1 cellular context compared by ENCODE assay signal in genomic region chr6:1524040-1524480, GRCh38.
TF ChIP-seq lines count a peak whose summit lies in the region.

No MANE protein-coding gene starts in this region.

TF ChIP-seq in K562, 482 proteins besides CTCF, POLR2A, EP300 and RAD21 (continued from another document and continues in another):
- peak in 1 of 2 experiments; percentile 84; a peak in 2 of 3 replicates for TF ChIP-seq CBX3 (IDR thresholded peaks at IDR 0.05; ENCODE audit: borderline replicate concordance in 1 of 2, low read length in 2 of 2)
- TF ChIP-seq REST (CRISPR knock-in tag; IDR thresholded peaks at IDR 0.05; ENCODE audit: low read depth), result no peak
- 0 out of 2 replicates have a peak, but pooled peaks have one; percentile 33 for TF ChIP-seq ATF6 (CRISPR knock-in tag; IDR thresholded peaks at IDR 0.05)
- no peak for TF ChIP-seq NCOA1 (IDR thresholded peaks at IDR 0.05; ENCODE audit: low read depth)
- TF ChIP-seq, protein P1, sequence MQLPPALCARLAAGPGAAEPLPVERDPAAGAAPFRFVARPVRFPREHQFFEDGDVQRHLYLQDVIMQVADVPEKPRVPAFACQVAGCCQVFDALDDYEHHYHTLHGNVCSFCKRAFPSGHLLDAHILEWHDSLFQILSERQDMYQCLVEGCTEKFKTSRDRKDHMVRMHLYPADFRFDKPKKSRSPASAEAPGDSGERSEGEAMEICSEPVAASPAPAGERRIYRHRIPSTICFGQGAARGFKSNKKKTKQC (CRISPR knock-in tag; IDR thresholded peaks at IDR 0.05), result peak; percentile 88; the same call in 1 of the 2 replicates
- TF ChIP-seq ZBTB40 (IDR thresholded peaks at IDR 0.05), result no peak
- TF ChIP-seq ZBTB40 (CRISPR knock-in tag; IDR thresholded peaks at IDR 0.05), result no peak
- peak; percentile 73; the same call in 1 of the 2 replicates for TF ChIP-seq FOXP1 (CRISPR knock-in tag; IDR thresholded peaks at IDR 0.05)
- TF ChIP-seq RBM25 (IDR thresholded peaks at IDR 0.05; ENCODE audit: low read depth, low read length, severe bottlenecking), result peak; percentile 41
- TF ChIP-seq, protein P2, sequence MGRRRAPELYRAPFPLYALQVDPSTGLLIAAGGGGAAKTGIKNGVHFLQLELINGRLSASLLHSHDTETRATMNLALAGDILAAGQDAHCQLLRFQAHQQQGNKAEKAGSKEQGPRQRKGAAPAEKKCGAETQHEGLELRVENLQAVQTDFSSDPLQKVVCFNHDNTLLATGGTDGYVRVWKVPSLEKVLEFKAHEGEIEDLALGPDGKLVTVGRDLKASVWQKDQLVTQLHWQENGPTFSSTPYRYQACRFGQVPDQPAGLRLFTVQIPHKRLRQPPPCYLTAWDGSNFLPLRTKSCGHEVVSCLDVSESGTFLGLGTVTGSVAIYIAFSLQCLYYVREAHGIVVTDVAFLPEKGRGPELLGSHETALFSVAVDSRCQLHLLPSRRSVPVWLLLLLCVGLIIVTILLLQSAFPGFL (CRISPR knock-in tag; IDR thresholded peaks at IDR 0.05), result no peak
- peak; percentile 47; the same call in 1 of the 2 replicates for TF ChIP-seq RAD51 (IDR thresholded peaks at IDR 0.05; ENCODE audit: borderline replicate concordance, low read depth)
- TF ChIP-seq, protein P3, sequence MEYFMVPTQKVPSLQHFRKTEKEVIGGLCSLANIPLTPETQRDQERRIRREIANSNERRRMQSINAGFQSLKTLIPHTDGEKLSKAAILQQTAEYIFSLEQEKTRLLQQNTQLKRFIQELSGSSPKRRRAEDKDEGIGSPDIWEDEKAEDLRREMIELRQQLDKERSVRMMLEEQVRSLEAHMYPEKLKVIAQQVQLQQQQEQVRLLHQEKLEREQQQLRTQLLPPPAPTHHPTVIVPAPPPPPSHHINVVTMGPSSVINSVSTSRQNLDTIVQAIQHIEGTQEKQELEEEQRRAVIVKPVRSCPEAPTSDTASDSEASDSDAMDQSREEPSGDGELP (CRISPR knock-in tag; IDR thresholded peaks at IDR 0.05; ENCODE audit: borderline replicate concordance), result peak; percentile 65; the same call in 1 of the 2 replicates
- peak; percentile 64; the same call in 1 of the 2 replicates for TF ChIP-seq CREB3L1 (IDR thresholded peaks at IDR 0.05; ENCODE audit: borderline replicate concordance, low read depth)
- no peak for TF ChIP-seq TCF15 (CRISPR knock-in tag; IDR thresholded peaks at IDR 0.05)
- peak in 1 of 3 experiments; percentile 40 for TF ChIP-seq YY1 (IDR thresholded peaks at IDR 0.05; ENCODE audit: borderline replicate concordance in 1 of 3, control insufficient read depth in 1 of 3, extremely low read depth in 1 of 3, insufficient read depth in 3 of 3, insufficient read length in 1 of 3, insufficient replicate concordance in 2 of 3, low read depth in 1 of 3, low read length in 2 of 3)
- no peak for TF ChIP-seq ZNF253 (CRISPR knock-in tag; conservative IDR thresholded peaks at IDR 0.05)
- TF ChIP-seq KLF13 (tag; IDR thresholded peaks at IDR 0.05; ENCODE audit: borderline replicate concordance, low read depth), result 0 out of 2 replicates have a peak, but pooled peaks have one; percentile 58
- TF ChIP-seq, protein P4, sequence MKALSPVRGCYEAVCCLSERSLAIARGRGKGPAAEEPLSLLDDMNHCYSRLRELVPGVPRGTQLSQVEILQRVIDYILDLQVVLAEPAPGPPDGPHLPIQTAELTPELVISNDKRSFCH (CRISPR knock-in tag; IDR thresholded peaks at IDR 0.05), result no peak
- TF ChIP-seq, protein P4 (tag; IDR thresholded peaks at IDR 0.05), result no peak
- peak in 1 of 2 experiments; percentile 65; a peak in 1 of 4 replicates for TF ChIP-seq TEAD1 (CRISPR knock-in tag; IDR thresholded peaks at IDR 0.05)
